19 cellular contexts compared by ENCODE assay signal in genomic region chr5:160772854-160773253, GRCh38.
"Had no signal": no experiment of that assay in that cellular context is flagged by ENCODE, and none has a peak within 500 bp of the region (broad histone marks: within the 10 kb centered on the region; RNA-seq: fewer than 3 reads in every experiment).

No MANE protein-coding gene starts in this region.

- H3K9me3 Mint-ChIP-seq: dendritic cell treated with granulocyte-macrophage colony-stimulating factor and Interleukin-4, amounts not matched to agents 40 ng/mL and 50 ng/mL, for 4 days; endodermal cell; memory B cell; naive B cell; nephron had no signal

- ATAC-seq: foreskin keratinocyte, left cardiac atrium, lower lobe of right lung had no signal

- H3K4me1 Mint-ChIP-seq: immature natural killer cell, memory B cell, naive B cell, nephron had no signal

- H3K36me3 Mint-ChIP-seq: immature natural killer cell, memory B cell, naive B cell had no signal

- DNase-seq: endodermal cell; erythroblast; foreskin keratinocyte; immature natural killer cell; left cardiac atrium; left ventricle myocardium inferior; lower lobe of right lung; midbrain; naive B cell; sigmoid colon; stimulated activated CD4-positive, alpha-beta T cell treated with anti-CD3 and anti-CD28 coated beads, Interleukin-12 subunit alpha, Interleukin-12 subunit beta, amount 100 ng/mL, for 4 hours; stimulated activated CD4-positive, alpha-beta T cell treated with anti-CD3 and anti-CD28 coated beads, Interleukin-2, amount 100 ng/mL, for 48 hours; stimulated activated naive CD4-positive, alpha-beta T cell treated with Interleukin-2 at 50 U/mL for 16 hours; tibial artery; upper lobe of left lung; uterus had no signal

- H3K4me3 Mint-ChIP-seq: dendritic cell treated with granulocyte-macrophage colony-stimulating factor and Interleukin-4, amounts not matched to agents 40 ng/mL and 50 ng/mL, for 4 days; endodermal cell; immature natural killer cell; memory B cell; naive B cell; nephron had no signal

- H3K27ac Mint-ChIP-seq: dendritic cell treated with granulocyte-macrophage colony-stimulating factor and Interleukin-4, amounts not matched to agents 40 ng/mL and 50 ng/mL, for 4 days; endodermal cell; immature natural killer cell; memory B cell; naive B cell; nephron had no signal

- H3K27me3 Mint-ChIP-seq: dendritic cell treated with granulocyte-macrophage colony-stimulating factor and Interleukin-4, amounts not matched to agents 40 ng/mL and 50 ng/mL, for 4 days had no signal
